19 cellular contexts compared by ENCODE assay signal in the genomic region with DNA sequence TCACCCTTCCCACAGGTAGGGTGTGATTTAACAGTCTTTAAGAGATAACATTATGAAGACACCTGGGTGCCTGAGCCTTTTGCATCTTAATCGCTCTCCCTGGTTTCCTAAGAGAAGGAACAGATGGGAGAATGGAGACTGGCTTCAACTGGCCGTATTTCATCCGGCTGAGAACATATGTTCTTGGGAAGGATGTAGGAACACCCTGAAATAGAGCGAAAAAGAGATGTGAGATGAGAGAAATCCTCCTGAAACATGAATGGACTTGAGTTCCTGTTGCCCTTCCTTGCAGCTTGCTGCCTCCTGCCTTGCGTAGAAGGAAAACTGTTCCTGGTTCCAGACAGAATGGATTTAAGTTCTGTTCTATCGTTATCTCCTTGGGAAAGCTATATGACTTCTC.
A peak's percentile ranks its signal among the peaks of the same experiment; 100 is the strongest.
DNase-seq lines count a peak whose midpoint lies in the region; FAIRE-seq and TF ChIP-seq lines count a peak whose summit lies in the region.
"Had no signal": no experiment of that assay in that cellular context is flagged by ENCODE, and none has a peak within 500 bp of the region (broad histone marks: within the 10 kb centered on the region; RNA-seq: fewer than 3 reads in every experiment).

No MANE protein-coding gene starts in this region.

- H3K56ac ChIP-seq in mesendoderm (ENCODE audit: low read length), result no peak overlapping the region

- no peak overlapping the region for H2BK120ac ChIP-seq in mesendoderm (ENCODE audit: low read depth, low read length)

- no peak overlapping the region for H2AK5ac ChIP-seq in mesendoderm (ENCODE audit: low read length)

- no peak overlapping the region for H3K23ac ChIP-seq in mesendoderm (ENCODE audit: low read length)

- H3K4me2 ChIP-seq in mesendoderm (ENCODE audit: low read length), result no peak overlapping the region
- H3K4me2 ChIP-seq: GM23338 had no signal

- H3K27ac Mint-ChIP-seq in activated naive CD4-positive, alpha-beta T cell treated with anti-CD3 and anti-CD28 coated beads, Interleukin-2, amount 50 U/mL, for 24 hours, result peak overlapping the region; percentile 11
- H3K27ac Mint-ChIP-seq in activated naive CD4-positive, alpha-beta T cell treated with anti-CD3 and anti-CD28 coated beads for 36 hours, result no peak overlapping the region
- H3K27ac Mint-ChIP-seq: B cell; CD4-positive, alpha-beta memory T cell; GM23338 had no signal

- H4K5ac ChIP-seq in mesendoderm (ENCODE audit: low read length), result no peak overlapping the region

- no peaks in the 10 kb centered on the region for H3K27me3 ChIP-seq in mesendoderm (ENCODE audit: insufficient read depth, low read length, poor library complexity)

- no peak overlapping the region for H2BK15ac ChIP-seq in mesendoderm (replicated peaks; ENCODE audit: low read depth)

- CTCF ChIA-PET in activated naive CD4-positive, alpha-beta T cell treated with anti-CD3 and anti-CD28 coated beads for 36 hours (lab: Charles Lee), result no interaction called here

- no peak overlapping the region for H3K4me3 Mint-ChIP-seq in activated naive CD4-positive, alpha-beta T cell treated with anti-CD3 and anti-CD28 coated beads, Interleukin-2, amount 50 U/mL, for 24 hours
- no peak overlapping the region for H3K4me3 Mint-ChIP-seq in activated naive CD4-positive, alpha-beta T cell treated with anti-CD3 and anti-CD28 coated beads for 36 hours
- H3K4me3 Mint-ChIP-seq: B cell; CD4-positive, alpha-beta memory T cell; GM23338 had no signal

- no peak overlapping the region for H3K27ac ChIP-seq in mesendoderm (ENCODE audit: low read depth, low read length)
- H3K27ac ChIP-seq: HL-60 had no signal

- H3K79me1 ChIP-seq in mesendoderm (ENCODE audit: low read length), result no peaks in the 10 kb centered on the region

- intact Hi-C loops in activated naive CD4-positive, alpha-beta T cell treated with anti-CD3 and anti-CD28 coated beads for 36 hours (cut with micrococcal nuclease), result no loop called here

- no peak overlapping the region for H4K8ac ChIP-seq in mesendoderm (ENCODE audit: low read depth, low read length)

- H3K18ac ChIP-seq in mesendoderm (ENCODE audit: low read length), result no peak overlapping the region

- no peak for TF ChIP-seq POLR2A in GM12892 (IDR thresholded peaks at IDR 0.05; ENCODE audit: low read depth, low read length)

- H3K9ac ChIP-seq in mesendoderm (ENCODE audit: low read length), result no peak overlapping the region

- H3K4me3 ChIP-seq in mesendoderm (ENCODE audit: low read length), result no peak overlapping the region
- H3K4me3 ChIP-seq: GM23338 had no signal

- no peak for DNase-seq in activated naive CD4-positive, alpha-beta T cell treated with anti-CD3 and anti-CD28 coated beads for 36 hours
- DNase-seq in cerebellar nuclear complex (lab: John Stamatoyannopoulos, UW), result peak; percentile 56 to 92
- peak; percentile 31 for DNase-seq in mesendoderm
- peak; percentile 72 for DNase-seq in superior temporal gyrus (ENCODE audit: extremely low spot score)
- no peak for DNase-seq in mucosa of gallbladder (ENCODE audit: low spot score)
- no peak for DNase-seq in SW480 (ENCODE audit: low spot score)
- no peak for DNase-seq in GM12892 (ENCODE audit: insufficient read length)
- DNase-seq: 8988T; ACHN; CD4-positive, alpha-beta memory T cell; DMS153; DMS79 treated with DMSO at 0.1 percent for 48 hours; EL; GDM1; H7 had no signal

- no peaks in the 10 kb centered on the region for H3K4me1 ChIP-seq in mesendoderm (ENCODE audit: control insufficient read depth, low read depth, low read length)

- no peak for FAIRE-seq in GM12892 (lab: Jason Lieb, UNC)

- H2BK5ac ChIP-seq in mesendoderm (ENCODE audit: low read length), result no peak overlapping the region

- no peak overlapping the region for H3K4ac ChIP-seq in mesendoderm (ENCODE audit: low read depth, low read length)

- no CpG with 5 or more reads among the region's 6 CpGs for WGBS in mesendoderm (ENCODE audit: extremely low coverage, insufficient coverage, low lambda C conversion rate)

- no peaks in the 10 kb centered on the region for H3K36me3 ChIP-seq in mesendoderm (ENCODE audit: control insufficient read depth, insufficient read depth, low read length)

- H3K9me3 Mint-ChIP-seq in activated naive CD4-positive, alpha-beta T cell treated with anti-CD3 and anti-CD28 coated beads, Interleukin-2, amount 50 U/mL, for 24 hours, result no peaks in the 10 kb centered on the region
- peaks cover 7% of the 10 kb centered on the region for H3K9me3 Mint-ChIP-seq in activated naive CD4-positive, alpha-beta T cell treated with anti-CD3 and anti-CD28 coated beads for 36 hours

- H3K4me1 Mint-ChIP-seq in activated naive CD4-positive, alpha-beta T cell treated with anti-CD3 and anti-CD28 coated beads, Interleukin-2, amount 50 U/mL, for 24 hours, result no peaks in the 10 kb centered on the region
- no peaks in the 10 kb centered on the region for H3K4me1 Mint-ChIP-seq in activated naive CD4-positive, alpha-beta T cell treated with anti-CD3 and anti-CD28 coated beads for 36 hours (ENCODE audit: low read depth)
- H3K4me1 Mint-ChIP-seq: B cell; CD4-positive, alpha-beta memory T cell; GM23338 had no signal

- H3K36me3 Mint-ChIP-seq in activated naive CD4-positive, alpha-beta T cell treated with anti-CD3 and anti-CD28 coated beads, Interleukin-2, amount 50 U/mL, for 24 hours, result no peaks in the 10 kb centered on the region
- no peaks in the 10 kb centered on the region for H3K36me3 Mint-ChIP-seq in activated naive CD4-positive, alpha-beta T cell treated with anti-CD3 and anti-CD28 coated beads for 36 hours (ENCODE audit: low read depth)
- H3K36me3 Mint-ChIP-seq: CD4-positive, alpha-beta memory T cell had no signal

- H3K79me2 ChIP-seq in mesendoderm (ENCODE audit: control insufficient read depth, insufficient read depth, low read length), result no peaks in the 10 kb centered on the region

- no peaks in the 10 kb centered on the region for H3K27me3 Mint-ChIP-seq in activated naive CD4-positive, alpha-beta T cell treated with anti-CD3 and anti-CD28 coated beads, Interleukin-2, amount 50 U/mL, for 24 hours
- H3K27me3 Mint-ChIP-seq in activated naive CD4-positive, alpha-beta T cell treated with anti-CD3 and anti-CD28 coated beads for 36 hours (ENCODE audit: low read depth), result no peaks in the 10 kb centered on the region
- H3K27me3 Mint-ChIP-seq: B cell; CD4-positive, alpha-beta memory T cell had no signal

Comparison
In these comparisons a context has a peak if more than half of its experiments do, and no peak if none do; other contexts are left out.
1. DNase-seq: peak in cerebellar nuclear complex (2 of 2), mesendoderm (single experiment) and superior temporal gyrus (single experiment); none in activated naive CD4-positive, alpha-beta T cell treated with anti-CD3 and anti-CD28 coated beads for 36 hours (single experiment), mucosa of gallbladder (single experiment), SW480 (single experiment) and GM12892 (single experiment).